In genomic region chr1:7954683-7955082, GRCh38 we compare ENCODE assay signal across 8 cellular contexts. TPM values are rescaled to one million over a fixed set of nuclear protein-coding genes. Genes with fewer than 3 reads are reported as not detected.
A peak's percentile ranks its signal among the peaks of the same experiment; 100 is the strongest.
DNase-seq lines count a peak whose midpoint lies in the region; ATAC-seq and TF ChIP-seq lines count a peak whose summit lies in the region.

No MANE protein-coding gene starts in this region.

- H3K9me3 ChIP-seq in OCI-LY7 (ENCODE audit: low read length), result no peaks in the 10 kb centered on the region
- H3K9me3 ChIP-seq in endodermal cell (ENCODE audit: control insufficient read depth, low read length), result no peaks in the 10 kb centered on the region
- H3K9me3 ChIP-seq in gastrocnemius medialis, result no peaks in the 10 kb centered on the region

- H3K36me3 ChIP-seq in GM06990 (ENCODE audit: control insufficient read depth, insufficient read depth, low read length) (no peaks in the 10 kb centered on the region), OCI-LY7 (ENCODE audit: insufficient read depth, low read length) (no peaks in the 10 kb centered on the region), endodermal cell (ENCODE audit: control insufficient read depth, insufficient read depth, low read length) (no peaks in the 10 kb centered on the region), gastrocnemius medialis (no peaks in the 10 kb centered on the region)

- 93 to 100% methylated on average over 4 to 7 of the region's 7 CpGs for WGBS in endodermal cell (ENCODE audit: insufficient coverage in 1 of 2, insufficient read length in 1 of 2), 2 experiments

- no peaks in the 10 kb centered on the region for H3K27me3 ChIP-seq in GM06990 (replicated peaks; ENCODE audit: control insufficient read depth, insufficient read depth, low read length)
- no peaks in the 10 kb centered on the region for H3K27me3 ChIP-seq in endodermal cell (ENCODE audit: control insufficient read depth, insufficient read depth, low read length, poor library complexity, severe bottlenecking)
- no peaks in the 10 kb centered on the region for H3K27me3 ChIP-seq in gastrocnemius medialis

- POLR2A ChIA-PET in OCI-LY7 (lab: Charles Lee), result no interaction called here

- no peak overlapping the region for H3K27ac Mint-ChIP-seq in endodermal cell

- DNase-seq in GM06990 (ENCODE audit: extremely low read depth, insufficient read length) (no peak), OCI-LY7 (ENCODE audit: low spot score) (no peak), endodermal cell (no peak), gastrocnemius medialis (no peak), HCEC 1CT (no peak)

- peak overlapping the region; percentile 31 for H3K27ac ChIP-seq in OCI-LY7 (ENCODE audit: low read depth, low read length, poor library complexity, severe bottlenecking)
- no peak overlapping the region for H3K27ac ChIP-seq in endodermal cell (ENCODE audit: low read depth, low read length)
- peak overlapping the region; percentile 88 to 92 (median 90) for H3K27ac ChIP-seq in gastrocnemius medialis

- in situ Hi-C loops in gastrocnemius medialis (cut with MboI; ENCODE audit: low sequenced_read_pairs in 4 of 4), result no loop called here

- peaks cover 17% of the 10 kb centered on the region for H3K9me3 Mint-ChIP-seq in endodermal cell

- no peak for TF ChIP-seq CTCF in GM06990 (IDR thresholded peaks at IDR 0.05; ENCODE audit: insufficient read depth, low read length, poor library complexity, severe bottlenecking)
- no peak for TF ChIP-seq CTCF in OCI-LY7 (conservative IDR thresholded peaks at IDR 0.05; ENCODE audit: low read length)
- TF ChIP-seq CTCF in endodermal cell (conservative IDR thresholded peaks at IDR 0.05), result no peak
- TF ChIP-seq CTCF in gastrocnemius medialis (IDR thresholded peaks at IDR 0.05 in 4 of 5, conservative IDR thresholded peaks at IDR 0.05 in 1 of 5), result no peak

- no peaks in the 10 kb centered on the region for H3K79me2 ChIP-seq in OCI-LY7 (ENCODE audit: insufficient read depth, low read depth, low read length)

- TSS peak; percentile 93 for BruUV-seq in OCI-LY7 (replicated peaks; lab: Mats Ljungman, UMichigan)

- ATAC-seq in gastrocnemius medialis (no peak), GM21381 (IDR thresholded peaks at IDR 0.05; ENCODE audit: unreplicated experiment) (no peak), HG02623 (IDR thresholded peaks at IDR 0.05; ENCODE audit: unreplicated experiment) (no peak), GM19452 (IDR thresholded peaks at IDR 0.05; ENCODE audit: unreplicated experiment) (no peak)

- H3K4me3 Mint-ChIP-seq in endodermal cell, result peak overlapping the region; percentile 48

- H3K9ac ChIP-seq in endodermal cell (ENCODE audit: extremely low read depth, low read length, poor library complexity, severe bottlenecking), result no peak overlapping the region

- no peaks in the 10 kb centered on the region for H3K36me3 Mint-ChIP-seq in endodermal cell (ENCODE audit: low read depth)

- CTCF ChIA-PET in OCI-LY7 (lab: Charles Lee; ENCODE audit: unreplicated experiment), result no interaction called here

- no peaks in the 10 kb centered on the region for H3K4me1 Mint-ChIP-seq in endodermal cell

- no peaks in the 10 kb centered on the region for H3K9me2 ChIP-seq in OCI-LY7 (ENCODE audit: insufficient read depth, low read length)

- H3K4me1 ChIP-seq in OCI-LY7 (ENCODE audit: insufficient read depth, low read length, poor library complexity, severe bottlenecking), result no peaks in the 10 kb centered on the region
- H3K4me1 ChIP-seq in endodermal cell (ENCODE audit: control insufficient read depth, insufficient read depth, low read length), result no peaks in the 10 kb centered on the region
- peaks cover 0 to 3% of the 10 kb centered on the region in 2 donors for H3K4me1 ChIP-seq in gastrocnemius medialis

- no peaks in the 10 kb centered on the region for H4K20me1 ChIP-seq in OCI-LY7 (ENCODE audit: insufficient read depth, low read length)

- intact Hi-C loops in OCI-LY7 (cut with micrococcal nuclease; ENCODE audit: unreplicated experiment), result no loop called here
- intact Hi-C loops in gastrocnemius medialis (cut with DNase I; ENCODE audit: low total_unique reads), result no loop called here

- no peaks in the 10 kb centered on the region for H3K27me3 Mint-ChIP-seq in endodermal cell (ENCODE audit: insufficient read depth)

- H3K4me3 ChIP-seq in GM06990 (replicated peaks; ENCODE audit: low read depth, low read length) (peak overlapping the region; percentile 82), OCI-LY7 (ENCODE audit: low read depth, low read length, poor library complexity, severe bottlenecking) (peak overlapping the region; percentile 70), endodermal cell (ENCODE audit: low read length) (no peak overlapping the region), gastrocnemius medialis (peak overlapping the region; percentile 66 to 81 (median 76))

- no peak for TF ChIP-seq POLR2A in gastrocnemius medialis (IDR thresholded peaks at IDR 0.05)

- peak overlapping the region; percentile 81 for H3K4me2 ChIP-seq in OCI-LY7 (ENCODE audit: low read length)

- peak overlapping the region; percentile 82 for H2AFZ ChIP-seq in OCI-LY7 (ENCODE audit: low read length)

RNA-seq across cellular contexts. Expression of gene PARK7, which starts 6.8 kb away (rescaled TPM):
- 138 and 204 TPM in 2 replicates for total RNA-seq in OCI-LY7 (2014; rRNA removed; shearing (Covaris generic))
- total RNA-seq in OCI-LY7 (2022) (272 and 306 TPM in 2 replicates), endodermal cell (100 to 1,000 TPM; 304 to 378 TPM), gastrocnemius medialis (100 to 1,000 TPM; 291 to 370 (median 332) TPM)
- polyA plus RNA-seq in endodermal cell (2013, experiment 1 of 2), result 288 TPM
- 280 TPM for polyA plus RNA-seq in endodermal cell (2013, experiment 2 of 2)

RNA-seq across cellular contexts. Expression of gene TNFRSF9, which starts 14.0 kb away (rescaled TPM):
- not detected in 2 replicates for total RNA-seq in OCI-LY7 (2014; rRNA removed; shearing (Covaris generic))
- not detected in 2 replicates for total RNA-seq in OCI-LY7 (2022)
- total RNA-seq in endodermal cell, result not detected
- not detected for polyA plus RNA-seq in endodermal cell (2013, experiment 1 of 2)
- not detected for polyA plus RNA-seq in endodermal cell (2013, experiment 2 of 2)
- total RNA-seq in gastrocnemius medialis, result under 1 TPM in 2 of 4 donors, not detected in 2; 0.05 to 0.20 TPM
